In the genomic region with DNA sequence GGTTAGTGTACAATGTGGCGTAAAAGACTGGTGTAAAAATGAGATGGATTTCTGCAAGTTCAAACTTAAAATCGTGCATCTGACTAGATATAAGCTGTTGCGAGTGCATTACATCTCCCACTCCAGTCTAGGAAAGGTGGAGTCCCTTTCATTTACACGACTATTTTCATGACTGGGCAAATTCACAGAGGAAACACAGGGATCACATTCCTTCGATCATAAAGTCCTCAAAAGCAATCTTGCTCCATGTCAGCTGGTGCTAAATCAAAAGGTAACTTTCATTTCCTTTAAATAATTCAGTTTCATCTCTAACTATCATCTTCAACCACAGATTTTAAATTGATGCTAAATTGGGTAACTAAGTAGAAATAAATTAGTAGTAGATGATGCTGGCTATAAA, we compare ENCODE assay signal across 1 cellular context.
TF ChIP-seq lines count a peak whose summit lies in the region.

No MANE protein-coding gene starts in this region.

TF ChIP-seq in GM12878, 131 proteins besides CTCF, POLR2A, EP300 and RAD21 (continued from another document):
- no peak for TF ChIP-seq EZH2 (IDR thresholded peaks at IDR 0.05; ENCODE audit: borderline replicate concordance, control insufficient read depth, low read depth, low read length)
- no peak for TF ChIP-seq CBX3 (IDR thresholded peaks at IDR 0.05; ENCODE audit: borderline replicate concordance, low read depth)
- TF ChIP-seq CREB1 (IDR thresholded peaks at IDR 0.05; ENCODE audit: low read depth): no peak
- TF ChIP-seq CHD2 (IDR thresholded peaks at IDR 0.05; ENCODE audit: borderline replicate concordance, low read depth, low read length): no peak
- TF ChIP-seq ETV6 (conservative IDR thresholded peaks at IDR 0.05 in 1 of 2, IDR thresholded peaks at IDR 0.05 in 1 of 2; ENCODE audit: borderline replicate concordance in 1 of 2, low read depth in 1 of 2): no peak
- TF ChIP-seq MXI1 (IDR thresholded peaks at IDR 0.05; ENCODE audit: low read depth, low read length): no peak
- TF ChIP-seq, protein P1, sequence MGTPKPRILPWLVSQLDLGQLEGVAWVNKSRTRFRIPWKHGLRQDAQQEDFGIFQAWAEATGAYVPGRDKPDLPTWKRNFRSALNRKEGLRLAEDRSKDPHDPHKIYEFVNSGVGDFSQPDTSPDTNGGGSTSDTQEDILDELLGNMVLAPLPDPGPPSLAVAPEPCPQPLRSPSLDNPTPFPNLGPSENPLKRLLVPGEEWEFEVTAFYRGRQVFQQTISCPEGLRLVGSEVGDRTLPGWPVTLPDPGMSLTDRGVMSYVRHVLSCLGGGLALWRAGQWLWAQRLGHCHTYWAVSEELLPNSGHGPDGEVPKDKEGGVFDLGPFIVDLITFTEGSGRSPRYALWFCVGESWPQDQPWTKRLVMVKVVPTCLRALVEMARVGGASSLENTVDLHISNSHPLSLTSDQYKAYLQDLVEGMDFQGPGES (IDR thresholded peaks at IDR 0.05): no peak
- no peak for TF ChIP-seq KAT2A (conservative IDR thresholded peaks at IDR 0.05; ENCODE audit: control insufficient read depth, low read depth, low read length)
- TF ChIP-seq ZNF217 (IDR thresholded peaks at IDR 0.05): no peak
- no peak for TF ChIP-seq SUPT20H (IDR thresholded peaks at IDR 0.05; ENCODE audit: borderline replicate concordance, control insufficient read depth, low read depth, low read length)
- TF ChIP-seq ZNF384 (IDR thresholded peaks at IDR 0.05; ENCODE audit: borderline replicate concordance, low read depth, low read length): no peak
